Comparison of ENCODE assay signal across 1 cellular context in genomic region chr10:110864662-110865140, GRCh38.
TF ChIP-seq lines count a peak whose summit lies in the region.

No MANE protein-coding gene starts in this region.

TF ChIP-seq in WTC11, 78 proteins besides CTCF, POLR2A, EP300 and RAD21 (continued from another document):
- TF ChIP-seq, protein P1, sequence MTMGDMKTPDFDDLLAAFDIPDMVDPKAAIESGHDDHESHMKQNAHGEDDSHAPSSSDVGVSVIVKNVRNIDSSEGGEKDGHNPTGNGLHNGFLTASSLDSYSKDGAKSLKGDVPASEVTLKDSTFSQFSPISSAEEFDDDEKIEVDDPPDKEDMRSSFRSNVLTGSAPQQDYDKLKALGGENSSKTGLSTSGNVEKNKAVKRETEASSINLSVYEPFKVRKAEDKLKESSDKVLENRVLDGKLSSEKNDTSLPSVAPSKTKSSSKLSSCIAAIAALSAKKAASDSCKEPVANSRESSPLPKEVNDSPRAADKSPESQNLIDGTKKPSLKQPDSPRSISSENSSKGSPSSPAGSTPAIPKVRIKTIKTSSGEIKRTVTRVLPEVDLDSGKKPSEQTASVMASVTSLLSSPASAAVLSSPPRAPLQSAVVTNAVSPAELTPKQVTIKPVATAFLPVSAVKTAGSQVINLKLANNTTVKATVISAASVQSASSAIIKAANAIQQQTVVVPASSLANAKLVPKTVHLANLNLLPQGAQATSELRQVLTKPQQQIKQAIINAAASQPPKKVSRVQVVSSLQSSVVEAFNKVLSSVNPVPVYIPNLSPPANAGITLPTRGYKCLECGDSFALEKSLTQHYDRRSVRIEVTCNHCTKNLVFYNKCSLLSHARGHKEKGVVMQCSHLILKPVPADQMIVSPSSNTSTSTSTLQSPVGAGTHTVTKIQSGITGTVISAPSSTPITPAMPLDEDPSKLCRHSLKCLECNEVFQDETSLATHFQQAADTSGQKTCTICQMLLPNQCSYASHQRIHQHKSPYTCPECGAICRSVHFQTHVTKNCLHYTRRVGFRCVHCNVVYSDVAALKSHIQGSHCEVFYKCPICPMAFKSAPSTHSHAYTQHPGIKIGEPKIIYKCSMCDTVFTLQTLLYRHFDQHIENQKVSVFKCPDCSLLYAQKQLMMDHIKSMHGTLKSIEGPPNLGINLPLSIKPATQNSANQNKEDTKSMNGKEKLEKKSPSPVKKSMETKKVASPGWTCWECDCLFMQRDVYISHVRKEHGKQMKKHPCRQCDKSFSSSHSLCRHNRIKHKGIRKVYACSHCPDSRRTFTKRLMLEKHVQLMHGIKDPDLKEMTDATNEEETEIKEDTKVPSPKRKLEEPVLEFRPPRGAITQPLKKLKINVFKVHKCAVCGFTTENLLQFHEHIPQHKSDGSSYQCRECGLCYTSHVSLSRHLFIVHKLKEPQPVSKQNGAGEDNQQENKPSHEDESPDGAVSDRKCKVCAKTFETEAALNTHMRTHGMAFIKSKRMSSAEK (CRISPR knock-in tag; IDR thresholded peaks at IDR 0.05; ENCODE audit: borderline replicate concordance), result no peak
- no peak for TF ChIP-seq IRF2 (CRISPR knock-in tag; IDR thresholded peaks at IDR 0.05; ENCODE audit: borderline replicate concordance, low read depth)
- TF ChIP-seq, protein P2, sequence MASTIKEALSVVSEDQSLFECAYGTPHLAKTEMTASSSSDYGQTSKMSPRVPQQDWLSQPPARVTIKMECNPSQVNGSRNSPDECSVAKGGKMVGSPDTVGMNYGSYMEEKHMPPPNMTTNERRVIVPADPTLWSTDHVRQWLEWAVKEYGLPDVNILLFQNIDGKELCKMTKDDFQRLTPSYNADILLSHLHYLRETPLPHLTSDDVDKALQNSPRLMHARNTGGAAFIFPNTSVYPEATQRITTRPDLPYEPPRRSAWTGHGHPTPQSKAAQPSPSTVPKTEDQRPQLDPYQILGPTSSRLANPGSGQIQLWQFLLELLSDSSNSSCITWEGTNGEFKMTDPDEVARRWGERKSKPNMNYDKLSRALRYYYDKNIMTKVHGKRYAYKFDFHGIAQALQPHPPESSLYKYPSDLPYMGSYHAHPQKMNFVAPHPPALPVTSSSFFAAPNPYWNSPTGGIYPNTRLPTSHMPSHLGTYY (CRISPR knock-in tag; IDR thresholded peaks at IDR 0.05), result no peak
- no peak for TF ChIP-seq EMX1 (CRISPR knock-in tag; IDR thresholded peaks at IDR 0.05)
- TF ChIP-seq, protein P3, sequence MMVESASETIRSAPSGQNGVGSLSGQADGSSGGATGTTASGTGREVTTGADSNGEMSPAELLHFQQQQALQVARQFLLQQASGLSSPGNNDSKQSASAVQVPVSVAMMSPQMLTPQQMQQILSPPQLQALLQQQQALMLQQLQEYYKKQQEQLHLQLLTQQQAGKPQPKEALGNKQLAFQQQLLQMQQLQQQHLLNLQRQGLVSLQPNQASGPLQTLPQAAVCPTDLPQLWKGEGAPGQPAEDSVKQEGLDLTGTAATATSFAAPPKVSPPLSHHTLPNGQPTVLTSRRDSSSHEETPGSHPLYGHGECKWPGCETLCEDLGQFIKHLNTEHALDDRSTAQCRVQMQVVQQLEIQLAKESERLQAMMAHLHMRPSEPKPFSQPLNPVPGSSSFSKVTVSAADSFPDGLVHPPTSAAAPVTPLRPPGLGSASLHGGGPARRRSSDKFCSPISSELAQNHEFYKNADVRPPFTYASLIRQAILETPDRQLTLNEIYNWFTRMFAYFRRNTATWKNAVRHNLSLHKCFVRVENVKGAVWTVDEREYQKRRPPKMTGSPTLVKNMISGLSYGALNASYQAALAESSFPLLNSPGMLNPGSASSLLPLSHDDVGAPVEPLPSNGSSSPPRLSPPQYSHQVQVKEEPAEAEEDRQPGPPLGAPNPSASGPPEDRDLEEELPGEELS (CRISPR knock-in tag; IDR thresholded peaks at IDR 0.05), result no peak
- TF ChIP-seq AR (CRISPR knock-in tag; IDR thresholded peaks at IDR 0.05), result no peak
- no peak for TF ChIP-seq ATF3 (CRISPR knock-in tag; conservative IDR thresholded peaks at IDR 0.05)
- no peak for TF ChIP-seq ZNF416 (CRISPR knock-in tag; IDR thresholded peaks at IDR 0.05)
- no peak for TF ChIP-seq ZNF263 (CRISPR knock-in tag; IDR thresholded peaks at IDR 0.05; ENCODE audit: low read depth)
